In the genomic region with DNA sequence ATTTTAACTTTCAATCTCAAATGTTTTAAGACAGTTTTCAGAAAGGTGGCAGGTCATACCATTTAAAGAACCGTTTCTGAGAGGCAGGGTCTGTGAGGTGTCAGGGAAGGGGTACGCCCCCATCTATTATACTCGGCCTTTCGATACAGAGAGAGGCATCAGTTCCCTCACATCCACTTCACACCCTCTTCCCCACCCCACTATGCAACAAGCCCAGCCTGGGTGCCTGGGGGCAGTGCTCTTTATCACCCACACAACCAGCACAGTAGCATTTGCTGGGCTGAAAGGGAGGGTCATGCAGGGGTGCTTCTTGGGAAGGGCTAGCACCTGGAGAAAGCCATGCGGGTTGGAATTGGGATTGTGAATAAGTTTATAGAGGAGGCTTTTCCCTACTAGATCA, we compare ENCODE assay signal across 23 cellular contexts. TPM values are rescaled to one million over a fixed set of nuclear protein-coding genes. Genes with fewer than 3 reads are reported as not detected.
DNase-seq lines count a peak whose midpoint lies in the region; ATAC-seq and TF ChIP-seq lines count a peak whose summit lies in the region.
"Had no signal": no experiment of that assay in that cellular context is flagged by ENCODE, and none has a peak within 500 bp of the region (broad histone marks: within the 10 kb centered on the region; RNA-seq: fewer than 3 reads in every experiment).

No MANE protein-coding gene starts in this region.

- H3K27ac ChIP-seq in right lobe of liver: no peak overlapping the region
- H3K27ac ChIP-seq: esophagus muscularis mucosa, heart right ventricle, vagina had no signal

- 64% methylated on average over 4 of the region's 5 CpGs for WGBS in right lobe of liver (ENCODE audit: insufficient coverage, low coverage, low lambda C conversion rate, missing lambda C conversion rate)

- no peak for TF ChIP-seq POLR2A in right lobe of liver (IDR thresholded peaks at IDR 0.05)

- H3K4me3 ChIP-seq in GM06990 (replicated peaks; ENCODE audit: low read depth, low read length): no peak overlapping the region
- H3K4me3 ChIP-seq in right lobe of liver: no peak overlapping the region
- H3K4me3 ChIP-seq: esophagus muscularis mucosa, heart right ventricle, vagina had no signal

- intact Hi-C loops in right lobe of liver (cut with DNase I): no loop called here

- no peaks in the 10 kb centered on the region for H3K9me3 ChIP-seq in right lobe of liver
- H3K9me3 ChIP-seq: esophagus muscularis mucosa, heart right ventricle, vagina had no signal

- H3K36me3 ChIP-seq in GM06990 (ENCODE audit: control insufficient read depth, insufficient read depth, low read length) (no peaks in the 10 kb centered on the region), right lobe of liver (no peaks in the 10 kb centered on the region)
- H3K36me3 ChIP-seq: esophagus muscularis mucosa, heart right ventricle, vagina had no signal

- DNase-seq in GM06990 (ENCODE audit: extremely low read depth, insufficient read length): peak; percentile 39
- no peak for DNase-seq in right lobe of liver
- no peak for DNase-seq in midbrain (lab: John Stamatoyannopoulos, UW)
- DNase-seq in NCI-H2029 (lab: John Stamatoyannopoulos, UW): no peak
- no peak for DNase-seq in C1 segment of cervical spinal cord (lab: John Stamatoyannopoulos, UW)
- DNase-seq: activated naive CD4-positive, alpha-beta T cell; CD4-positive, alpha-beta memory T cell; cortex of kidney; EL; heart right ventricle; Kasumi-1; NCI-H524 treated with DMSO at 0.1 percent for 48 hours; stimulated activated naive CD8-positive, alpha-beta T cell treated with anti-CD3 and anti-CD28 coated beads, Interleukin-15, Interleukin-2, amounts not matched to agents 100 U/mL and 50 U/mL, for 24 hours had no signal

- H3K4me1 ChIP-seq in right lobe of liver: no peaks in the 10 kb centered on the region
- H3K4me1 ChIP-seq: vagina had no signal

- ATAC-seq in GM19351 (IDR thresholded peaks at IDR 0.05; ENCODE audit: unreplicated experiment): peak; percentile 57
- ATAC-seq in GM21786 (IDR thresholded peaks at IDR 0.05; ENCODE audit: unreplicated experiment): peak; percentile 21
- peak; percentile 7 for ATAC-seq in HG03108 (IDR thresholded peaks at IDR 0.05; ENCODE audit: unreplicated experiment)
- ATAC-seq in right lobe of liver: no peak
- ATAC-seq: HCT116; stimulated activated naive CD8-positive, alpha-beta T cell treated with anti-CD3 and anti-CD28 coated beads, Interleukin-15, Interleukin-2, amounts not matched to agents 100 U/mL and 50 U/mL, for 24 hours had no signal

- no peak for TF ChIP-seq CTCF in GM06990 (IDR thresholded peaks at IDR 0.05; ENCODE audit: insufficient read depth, low read length, poor library complexity, severe bottlenecking)
- no peak for TF ChIP-seq CTCF in right lobe of liver (IDR thresholded peaks at IDR 0.05)

- H3K27me3 ChIP-seq in GM06990 (replicated peaks; ENCODE audit: control insufficient read depth, insufficient read depth, low read length): no peaks in the 10 kb centered on the region
- no peaks in the 10 kb centered on the region for H3K27me3 ChIP-seq in right lobe of liver
- H3K27me3 ChIP-seq: esophagus muscularis mucosa, heart right ventricle, vagina had no signal

RNA-seq across cellular contexts. Expression of gene KCNMB2, which starts 56.0 kb away (rescaled TPM):
- total RNA-seq in right lobe of liver: not detected
- total RNA-seq: A172; CD4-positive, alpha-beta memory T cell; mononuclear cell; osteocyte; WTC11 had no signal

Comparison
In these comparisons a context has a peak if more than half of its experiments do, and no peak if none do; other contexts are left out.
1. ATAC-seq: peak in GM19351 (single experiment), GM21786 (single experiment) and HG03108 (single experiment); none in right lobe of liver (0 of 4).